28 cellular contexts compared by ENCODE assay signal in genomic region chr4:88645994-88646393, GRCh38.
"Had no signal": no experiment of that assay in that cellular context is flagged by ENCODE, and none has a peak within 500 bp of the region (broad histone marks: within the 10 kb centered on the region; RNA-seq: fewer than 3 reads in every experiment).

No MANE protein-coding gene starts in this region.

- H3K27ac ChIP-seq: body of pancreas, gastrocnemius medialis, hepatocyte, left ventricle myocardium inferior, neural progenitor cell, parathyroid adenoma, psoas muscle, testis, transverse colon had no signal

- H3K4me3 ChIP-seq: body of pancreas, gastrocnemius medialis, hepatocyte, left ventricle myocardium inferior, lung, neural progenitor cell, psoas muscle, smooth muscle cell, testis, transverse colon had no signal

- H3K36me3 Mint-ChIP-seq: natural killer cell, neural progenitor cell had no signal

- H3K9me3 Mint-ChIP-seq: activated T-cell treated with anti-CD3 and anti-CD28 coated beads, Interleukin-2, amount 50 U/mL, for 4 hours; natural killer cell; neural progenitor cell; T-helper 2 cell treated with Interferon-gamma antibody and Interleukin-4, amounts not matched to agents 5 μg/mL and 100 μg/mL, for 36 hours had no signal

- ATAC-seq: body of pancreas, gastrocnemius medialis, natural killer cell, psoas muscle had no signal

- H3K4me1 Mint-ChIP-seq: neural progenitor cell had no signal

- H3K4me1 ChIP-seq: neural progenitor cell, parathyroid adenoma, testis had no signal

- DNase-seq: activated B cell treated with CpG ODN at 0.5 μM for 24 hours; activated CD4-positive, alpha-beta T cell treated with anti-CD3 and anti-CD28 coated beads for 4 hours; activated CD4-positive, alpha-beta T cell treated with anti-CD3 and anti-CD28 coated beads, Interleukin-2, amount 50 U/mL, for 4 hours; activated CD8-positive, alpha-beta memory T cell treated with anti-CD3 and anti-CD28 coated beads, Interleukin-2, amount 50 U/mL, for 4 hours; activated effector memory CD4-positive, alpha-beta T cell treated with Interleukin-2 at 50 U/mL for 16 hours; activated naive CD4-positive, alpha-beta T cell treated with Interleukin-2 at 50 U/mL for 16 hours; activated T-cell treated with anti-CD3 and anti-CD28 coated beads, Interleukin-2, amount 50 U/mL, for 4 hours; aorta; body of pancreas; dermis blood vessel endothelial cell; effector CD4-positive, alpha-beta T cell; gastrocnemius medialis; islet precursor cell; left ventricle myocardium inferior; natural killer cell; occipital lobe; psoas muscle; stimulated activated CD4-positive, alpha-beta T cell treated with anti-CD3 and anti-CD28 coated beads, Interleukin-2, amount 100 ng/mL, for 24 hours; stimulated activated naive CD4-positive, alpha-beta T cell; testis; transverse colon had no signal

- H3K27ac Mint-ChIP-seq: activated B cell treated with CpG ODN at 0.5 μM for 24 hours; natural killer cell; neural progenitor cell; T-helper 2 cell treated with Interferon-gamma antibody and Interleukin-4, amounts not matched to agents 5 μg/mL and 100 μg/mL, for 36 hours had no signal

- H3K27me3 Mint-ChIP-seq: activated B cell treated with CpG ODN at 0.5 μM for 24 hours; activated naive CD8-positive, alpha-beta T cell had no signal

- H3K4me3 Mint-ChIP-seq: activated B cell treated with CpG ODN at 0.5 μM for 24 hours; activated naive CD8-positive, alpha-beta T cell; activated T-cell treated with anti-CD3 and anti-CD28 coated beads, Interleukin-2, amount 50 U/mL, for 4 hours; natural killer cell; neural progenitor cell; T-helper 2 cell treated with Interferon-gamma antibody and Interleukin-4, amounts not matched to agents 5 μg/mL and 100 μg/mL, for 36 hours had no signal

- H3K36me3 ChIP-seq: gastrocnemius medialis, left ventricle myocardium inferior, neural progenitor cell, transverse colon had no signal

- H3K27me3 ChIP-seq: body of pancreas, gastrocnemius medialis, hepatocyte, neural progenitor cell, testis, transverse colon had no signal

- H3K9me3 ChIP-seq: body of pancreas, gastrocnemius medialis, testis had no signal
